Comparison of ENCODE assay signal across 9 cellular contexts in genomic region chr1:192559115-192560006, GRCh38. TPM values are rescaled to one million over a fixed set of nuclear protein-coding genes. Genes with fewer than 3 reads are reported as not detected.
DNase-seq lines count a peak whose midpoint lies in the region; ATAC-seq and TF ChIP-seq lines count a peak whose summit lies in the region.
"Had no signal": no experiment of that assay in that cellular context is flagged by ENCODE, and none has a peak within 500 bp of the region (broad histone marks: within the 10 kb centered on the region; RNA-seq: fewer than 3 reads in every experiment).

No MANE protein-coding gene starts in this region.

- BruUV-seq in MCF 10A (replicated peaks; lab: Mats Ljungman, UMichigan): no TSS peak

- POLR2A ChIA-PET in MCF 10A (lab: Yijun Ruan, JAX): no interaction called here

- TF ChIP-seq CTCF in AG10803 (conservative IDR thresholded peaks at IDR 0.05; ENCODE audit: low read length) (no peak), MCF 10A (IDR thresholded peaks at IDR 0.05; ENCODE audit: unreplicated experiment) (no peak), retinal pigment epithelial cell (conservative IDR thresholded peaks at IDR 0.05; ENCODE audit: low read depth, low read length) (no peak)

- no peaks in the 10 kb centered on the region for H3K27me3 Mint-ChIP-seq in MCF 10A (ENCODE audit: insufficient read depth, unreplicated experiment)

- H3K4me3 ChIP-seq in AG10803 (ENCODE audit: low read length) (no peak overlapping the region), retinal pigment epithelial cell (ENCODE audit: low read length) (no peak overlapping the region)

- peak; percentile 94 for DNase-seq in AG10803 (ENCODE audit: low read depth)
- DNase-seq in MCF 10A (ENCODE audit: unreplicated experiment): peak; percentile 84
- DNase-seq in retinal pigment epithelial cell (ENCODE audit: low read depth): peak; percentile 74
- no peak for DNase-seq in Ammon's horn (ENCODE audit: low spot score)
- no peak for DNase-seq in NCI-H1092 treated with DMSO at 0.1 percent for 48 hours (lab: John Stamatoyannopoulos, UW)
- no peak for DNase-seq in stimulated activated CD4-positive, alpha-beta T cell treated with anti-CD3 and anti-CD28 coated beads, Interleukin-2, amount 100 ng/mL, for 24 hours

- H3K4me3 Mint-ChIP-seq in MCF 10A (ENCODE audit: unreplicated experiment): no peak overlapping the region

- peaks cover 7% of the 10 kb centered on the region for H3K36me3 Mint-ChIP-seq in MCF 10A (ENCODE audit: insufficient read depth, unreplicated experiment)

- H3K9me3 Mint-ChIP-seq in MCF 10A (ENCODE audit: unreplicated experiment): no peaks in the 10 kb centered on the region

- intact Hi-C loops in MCF 10A (cut with micrococcal nuclease): no loop called here

- ATAC-seq in GM19452 (IDR thresholded peaks at IDR 0.05; ENCODE audit: unreplicated experiment) (peak; percentile 78), HG03575 (IDR thresholded peaks at IDR 0.05; ENCODE audit: extremely low read depth, insufficient number of reproducible peaks, low FRiP score, unreplicated experiment) (peak; percentile 70)

- H3K27ac Mint-ChIP-seq in MCF 10A (ENCODE audit: low read depth, unreplicated experiment): peak overlapping the region; percentile 80

- peaks cover 10% of the 10 kb centered on the region for H3K4me1 Mint-ChIP-seq in MCF 10A (ENCODE audit: insufficient read depth, unreplicated experiment)

- CTCF ChIA-PET in MCF 10A (lab: Yijun Ruan, JAX): interaction anchor here (0.7 to 2.0 kb wide), 3 partner anchors 17 to 137 kb away, joined by 3 to 6 read pairs (median 3); no protein-coding TSS in a partner anchor

RNA-seq across cellular contexts. Expression of gene RGS1, which starts 16.2 kb away (rescaled TPM):
- total RNA-seq in MCF 10A (2022): not detected in 2 replicates
- total RNA-seq: H1 had no signal

Comparison
In these comparisons a context has a peak if more than half of its experiments do, and no peak if none do; other contexts are left out.
1. DNase-seq: peak in AG10803 (single experiment), MCF 10A (single experiment) and retinal pigment epithelial cell (single experiment); none in Ammon's horn (single experiment), NCI-H1092 treated with DMSO at 0.1 percent for 48 hours (single experiment) and stimulated activated CD4-positive, alpha-beta T cell treated with anti-CD3 and anti-CD28 coated beads, Interleukin-2, amount 100 ng/mL, for 24 hours (0 of 2).